Comparison of ENCODE assay signal across 10 cellular contexts in the genomic region with DNA sequence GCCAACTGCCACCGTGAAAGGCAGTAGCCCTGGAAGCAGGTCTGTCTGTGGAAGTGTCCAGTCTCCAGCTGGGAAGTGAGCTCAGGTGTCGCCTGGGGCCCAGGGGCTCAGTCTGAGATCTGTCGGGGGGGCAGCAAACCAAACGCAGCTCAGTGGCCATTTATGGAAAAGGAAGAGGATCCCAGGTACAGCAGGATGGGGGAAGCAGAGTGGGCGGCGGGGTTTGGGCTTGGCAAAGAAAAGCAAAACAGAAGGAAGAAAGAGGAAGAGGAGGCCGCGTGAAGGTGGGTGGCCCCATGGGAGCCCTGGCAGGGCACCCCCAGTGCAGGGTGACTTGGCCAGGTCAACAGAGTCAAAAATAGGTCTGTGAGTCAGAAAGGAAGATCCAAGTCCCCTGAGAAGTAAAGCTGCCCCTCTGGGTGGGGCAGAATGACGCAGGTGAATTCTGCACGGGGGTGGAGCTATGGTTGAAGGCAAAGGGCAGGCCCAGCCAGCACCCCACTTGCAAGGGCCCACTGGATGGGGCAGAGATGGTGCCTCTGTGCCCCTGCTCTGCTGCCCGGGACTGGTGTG. TPM values are rescaled to one million over a fixed set of nuclear protein-coding genes. Genes with fewer than 3 reads are reported as not detected.
DNase-seq lines count a peak whose midpoint lies in the region; ATAC-seq, FAIRE-seq and TF ChIP-seq lines count a peak whose summit lies in the region.
"Had no signal": no experiment of that assay in that cellular context is flagged by ENCODE, and none has a peak within 500 bp of the region (broad histone marks: within the 10 kb centered on the region; RNA-seq: fewer than 3 reads in every experiment).

No MANE protein-coding gene starts in this region.

- no peak overlapping the region for H3K4me2 ChIP-seq in mammary epithelial cell (ENCODE audit: insufficient read depth, low read depth, low read length)

- DNase-seq in breast epithelium (ENCODE audit: low spot score in 2 of 2) (peak in 1 of 2 donors; percentile 40), mammary epithelial cell (no peak), kidney (peak; percentile 67), type B pancreatic cell (ENCODE audit: extremely low spot score, unreplicated experiment) (no peak), NCI-H2227 treated with DMSO at 0.1 percent for 48 hours (lab: John Stamatoyannopoulos, UW) (no peak), T-helper 9 cell (no peak)
- DNase-seq: stimulated activated CD4-positive, alpha-beta T cell treated with anti-CD3 and anti-CD28 coated beads, Interleukin-2, amount 100 ng/mL, for 24 hours had no signal

- H3K9me3 ChIP-seq in breast epithelium = no peaks in the 10 kb centered on the region
- no peaks in the 10 kb centered on the region for H3K9me3 ChIP-seq in mammary epithelial cell (replicated peaks; ENCODE audit: insufficient read depth, low read length)
- no peaks in the 10 kb centered on the region for H3K9me3 ChIP-seq in kidney (ENCODE audit: control insufficient read depth in 1 of 2, low read length in 2 of 2)
- H3K9me3 ChIP-seq: uterus had no signal

- intact Hi-C loops in breast epithelium (cut with DNase I; ENCODE audit: low total_unique reads) = loop anchor here (5.0 to 10.0 kb wide), 2 partner anchors 181 to 249 kb away; no protein-coding TSS in a partner anchor
- intact Hi-C loops in mammary epithelial cell (cut with micrococcal nuclease) = no loop called here
- intact Hi-C loops in kidney (cut with DNase I) = no loop called here

- no peak overlapping the region for H3K4me3 Mint-ChIP-seq in type B pancreatic cell

- TF ChIP-seq CTCF in breast epithelium (IDR thresholded peaks at IDR 0.05) (no peak), mammary epithelial cell (conservative IDR thresholded peaks at IDR 0.05 in 1 of 2, IDR thresholded peaks at IDR 0.05 in 1 of 2; ENCODE audit: extremely low read depth in 1 of 2, insufficient read depth in 1 of 2, low read depth in 1 of 2, low read length in 2 of 2) (no peak), kidney (IDR thresholded peaks at IDR 0.05; ENCODE audit: borderline replicate concordance, extremely low read depth, insufficient read depth) (no peak), type B pancreatic cell (conservative IDR thresholded peaks at IDR 0.05) (no peak)

- H3K79me2 ChIP-seq in mammary epithelial cell (ENCODE audit: insufficient read depth, low read length) = peaks cover 99% of the 10 kb centered on the region

- no peak overlapping the region for H3K9ac ChIP-seq in mammary epithelial cell (ENCODE audit: insufficient read depth, low read length)
- no peak overlapping the region for H3K9ac ChIP-seq in kidney (ENCODE audit: low read length in 2 of 2)

- FAIRE-seq in kidney (lab: Jason Lieb, UNC) = no peak

- H3K36me3 Mint-ChIP-seq in type B pancreatic cell = peaks cover 18% of the 10 kb centered on the region

- H3K4me1 ChIP-seq in breast epithelium (peaks cover 8 to 14% of the 10 kb centered on the region in 2 donors), mammary epithelial cell (ENCODE audit: insufficient read depth, low read length) (peaks cover 46% of the 10 kb centered on the region), kidney (ENCODE audit: control insufficient read depth in 1 of 2, insufficient read depth in 1 of 2, low read depth in 1 of 2, low read length in 2 of 2) (peaks cover 24 to 25% of the 10 kb centered on the region in 2 donors)

- H3K27ac Mint-ChIP-seq in type B pancreatic cell = peak overlapping the region; percentile 39

- no peaks in the 10 kb centered on the region for H3K36me3 ChIP-seq in breast epithelium
- H3K36me3 ChIP-seq in mammary epithelial cell (ENCODE audit: insufficient read depth, low read length) = peaks cover 3% of the 10 kb centered on the region
- H3K36me3 ChIP-seq in kidney (ENCODE audit: control insufficient read depth in 1 of 2, insufficient read depth in 2 of 2, low read length in 2 of 2) = peaks cover 2 to 3% of the 10 kb centered on the region in 2 donors
- H3K36me3 ChIP-seq: uterus had no signal

- peaks cover 4% of the 10 kb centered on the region for H3K27me3 Mint-ChIP-seq in type B pancreatic cell

- dilution Hi-C loops in mammary epithelial cell (cut with HindIII; ENCODE audit: low sequenced_read_pairs) = no loop called here

- peaks cover 56% of the 10 kb centered on the region for H3K4me1 Mint-ChIP-seq in type B pancreatic cell (ENCODE audit: unreplicated experiment)

- no peaks in the 10 kb centered on the region for H3K9me3 Mint-ChIP-seq in type B pancreatic cell

- BruUV-seq in mammary epithelial cell (replicated peaks; lab: Mats Ljungman, UMichigan) = no TSS peak

- H3K27ac ChIP-seq in breast epithelium = peak overlapping the region; percentile 64 to 75
- H3K27ac ChIP-seq in mammary epithelial cell (ENCODE audit: insufficient read depth, low read depth, low read length) = no peak overlapping the region
- peak overlapping the region in 1 of 2 donors; percentile 27 for H3K27ac ChIP-seq in kidney (ENCODE audit: low read depth in 2 of 2, low read length in 2 of 2)

- H3K4me3 ChIP-seq in breast epithelium (peak overlapping the region in 1 of 3 donors; percentile 15), mammary epithelial cell (replicated peaks in 1 of 3; ENCODE audit: insufficient read depth in 1 of 3, low read depth in 2 of 3, low read length in 3 of 3) (no peak overlapping the region), kidney (ENCODE audit: low read length in 2 of 2) (no peak overlapping the region)
- H3K4me3 ChIP-seq: uterus had no signal

- CTCF ChIA-PET in mammary epithelial cell (lab: Charles Lee; ENCODE audit: low non-redundant PET) = interaction anchor here (0.6 kb wide), 2 partner anchors 187 to 343 kb away, joined by 3 to 7 read pairs; no protein-coding TSS in a partner anchor

- ATAC-seq in HG03442 (IDR thresholded peaks at IDR 0.05; ENCODE audit: unreplicated experiment) (peak; percentile 64), HG02970 (IDR thresholded peaks at IDR 0.05; ENCODE audit: low FRiP score, unreplicated experiment) (no peak)

- H3K27me3 ChIP-seq in breast epithelium = no peaks in the 10 kb centered on the region
- no peaks in the 10 kb centered on the region for H3K27me3 ChIP-seq in mammary epithelial cell (ENCODE audit: insufficient read depth, low read length)
- H3K27me3 ChIP-seq: uterus had no signal

- TF ChIP-seq POLR2A in breast epithelium (IDR thresholded peaks at IDR 0.05) = no peak

- in situ Hi-C loops in mammary epithelial cell (cut with MboI; ENCODE audit: low sequenced_read_pairs in 2 of 2) = loop anchor here in 1 of 2 donors (5.0 to 10.0 kb wide), 3 partner anchors 81 to 261 kb away; no protein-coding TSS in a partner anchor

- no peak overlapping the region for H2AFZ ChIP-seq in mammary epithelial cell (ENCODE audit: low read depth, low read length)

- H4K20me1 ChIP-seq in mammary epithelial cell (ENCODE audit: insufficient read depth, low read length) = no peaks in the 10 kb centered on the region

- 46% methylated on average over 6 of the region's 11 CpGs for WGBS in mammary epithelial cell (ENCODE audit: low coverage, missing lambda C conversion rate)

RNA-seq across cellular contexts. Expression of gene PXDC1, which starts 5.3 kb away (rescaled TPM):
- total RNA-seq in breast epithelium (100 to 1,000 TPM in 1 of 3 donors, 10 to 100 TPM in 2; 86.2 to 122 (median 88.0) TPM), mammary epithelial cell (100 to 1,000 TPM in 1 of 2 donors, 10 to 100 TPM in 1; 40.4 to 180 TPM), kidney (28.9 TPM), type B pancreatic cell (ENCODE audit: low replicate concordance) (23.6 and 57.2 TPM in 2 replicates)
- polyA plus RNA-seq in mammary epithelial cell (12.1 TPM), kidney (ENCODE audit: insufficient read depth, low read depth, low replicate concordance) (35.0 TPM)
- polyA minus RNA-seq in mammary epithelial cell = 10.3 TPM
